19 cellular contexts compared by ENCODE assay signal in the genomic region with DNA sequence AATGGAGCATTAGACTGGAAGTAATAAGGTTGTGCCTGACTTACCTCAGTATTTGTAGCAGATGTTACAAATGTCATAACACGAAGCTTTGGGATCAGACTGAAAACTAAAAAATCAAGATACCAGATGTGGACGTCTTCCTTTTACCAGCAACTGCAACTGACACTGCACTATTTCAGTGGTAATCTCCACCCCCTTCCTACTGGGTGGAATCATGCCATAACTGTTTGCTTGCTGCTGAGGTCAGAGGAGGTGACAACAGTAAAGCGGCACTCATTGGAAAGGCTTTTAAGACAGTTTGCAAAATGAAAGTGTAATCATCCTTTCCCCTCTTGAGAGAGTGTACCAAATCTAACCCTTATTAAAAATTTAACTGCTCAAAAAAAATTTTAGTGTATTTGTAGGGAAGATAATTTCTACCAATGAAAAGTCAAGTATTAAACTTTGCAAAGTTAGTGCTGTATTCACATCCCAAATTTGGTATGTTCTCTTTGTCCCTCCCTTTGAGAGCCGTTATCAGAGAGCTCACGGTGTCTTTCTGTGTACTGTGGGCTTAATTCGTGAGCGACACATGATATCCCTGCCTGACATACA.
"Had no signal": no experiment of that assay in that cellular context is flagged by ENCODE, and none has a peak within 500 bp of the region (broad histone marks: within the 10 kb centered on the region; RNA-seq: fewer than 3 reads in every experiment).

No MANE protein-coding gene starts in this region.

- H3K9me3 ChIP-seq: adrenal gland, esophagus muscularis mucosa had no signal

- H3K9me3 Mint-ChIP-seq: activated CD4-positive, alpha-beta memory T cell treated with anti-CD3 and anti-CD28 coated beads for 36 hours; activated T-helper 1 cell treated with anti-CD3 and anti-CD28 coated beads, Interleukin-12 subunit alpha, Interleukin-12 subunit beta, Interleukin-2, Interleukin-4 antibody, amounts not matched to agents 30 ng/mL and 10 ng/mL and 1 ng/mL, durations not matched to agents 14 hours and 24 hours and 36 hours; nephron had no signal

- H3K27ac Mint-ChIP-seq: activated CD4-positive, alpha-beta memory T cell treated with anti-CD3 and anti-CD28 coated beads for 36 hours; activated naive CD4-positive, alpha-beta T cell treated with anti-CD3 and anti-CD28 coated beads, Interleukin-2, amount 50 U/mL, for 72 hours; activated T-helper 1 cell treated with anti-CD3 and anti-CD28 coated beads, Interleukin-12 subunit alpha, Interleukin-12 subunit beta, Interleukin-2, Interleukin-4 antibody, amounts not matched to agents 30 ng/mL and 10 ng/mL and 1 ng/mL, durations not matched to agents 14 hours and 24 hours and 36 hours; nephron; T-cell had no signal

- H3K4me3 ChIP-seq: adrenal gland, esophagus muscularis mucosa had no signal

- H3K4me3 Mint-ChIP-seq: activated CD4-positive, alpha-beta memory T cell treated with anti-CD3 and anti-CD28 coated beads for 36 hours; activated T-helper 1 cell treated with anti-CD3 and anti-CD28 coated beads, Interleukin-12 subunit alpha, Interleukin-12 subunit beta, Interleukin-2, Interleukin-4 antibody, amounts not matched to agents 30 ng/mL and 10 ng/mL and 1 ng/mL, durations not matched to agents 14 hours and 24 hours and 36 hours; nephron; T-cell had no signal

- H3K27ac ChIP-seq: adrenal gland, esophagus muscularis mucosa, WERI-Rb-1 had no signal

- H3K4me1 Mint-ChIP-seq: T-cell had no signal

- H3K27me3 Mint-ChIP-seq: activated CD4-positive, alpha-beta memory T cell treated with anti-CD3 and anti-CD28 coated beads for 36 hours; T-cell had no signal

- H3K36me3 ChIP-seq: adrenal gland, esophagus muscularis mucosa, WERI-Rb-1 had no signal

- H3K4me1 ChIP-seq: adrenal gland, esophagus muscularis mucosa had no signal

- H3K36me3 Mint-ChIP-seq: activated CD4-positive, alpha-beta memory T cell treated with anti-CD3 and anti-CD28 coated beads for 36 hours; activated naive CD4-positive, alpha-beta T cell treated with anti-CD3 and anti-CD28 coated beads, Interleukin-2, amount 50 U/mL, for 72 hours; T-cell had no signal

- DNase-seq: activated CD4-positive, alpha-beta memory T cell treated with anti-CD3 and anti-CD28 coated beads for 36 hours; activated CD4-positive, alpha-beta T cell treated with anti-CD3 and anti-CD28 coated beads for 4 hours; activated gamma-delta T cell treated with Interleukin-2 at 50 U/mL for 16 hours; activated T-cell treated with anti-CD3 and anti-CD28 coated beads for 4 hours; adrenal gland; cerebellar nuclear complex; effector CD4-positive, alpha-beta T cell; nucleus accumbens; stimulated activated CD4-positive, alpha-beta T cell treated with anti-CD3 and anti-CD28 coated beads, Interleukin-12 subunit alpha, Interleukin-12 subunit beta, amount 100 ng/mL, for 4 hours; stimulated activated CD4-positive, alpha-beta T cell treated with anti-CD3 and anti-CD28 coated beads, Interleukin-1b, Interleukin-23, amount 100 ng/mL, for 48 hours; stimulated activated CD8-positive, alpha-beta memory T cell treated with anti-CD3 and anti-CD28 coated beads, Interleukin-4, amount 100 ng/mL, for 48 hours; stimulated activated naive CD4-positive, alpha-beta T cell; T-cell; T-helper 9 cell; WERI-Rb-1 had no signal

- H3K27me3 ChIP-seq: adrenal gland, esophagus muscularis mucosa had no signal
